Comparison of ENCODE assay signal across 18 cellular contexts in genomic region chr20:13140775-13141174, GRCh38.
"Had no signal": no experiment of that assay in that cellular context is flagged by ENCODE, and none has a peak within 500 bp of the region (broad histone marks: within the 10 kb centered on the region; RNA-seq: fewer than 3 reads in every experiment).

No MANE protein-coding gene starts in this region.

- H3K27ac ChIP-seq: HL-60, SJSA1, SK-N-MC had no signal

- H3K4me1 ChIP-seq: SJSA1 had no signal

- H3K36me3 ChIP-seq: MG63, SJSA1 had no signal

- H3K9me3 ChIP-seq: MG63, SJSA1 had no signal

- DNase-seq: Karpas-422, KBM-7, NCI-H1436, NCI-H187, NCI-H2029, NCI-H2081 treated with DMSO at 0.1 percent for 48 hours, NCI-H2171, NCI-H226, NCI-H446, NCI-H510A, NCI-H774, Right ventricle myocardium superior, RPMI8226, SIG-M5 had no signal

- H3K27me3 ChIP-seq: MG63, SJSA1 had no signal

- H3K4me3 ChIP-seq: MG63, SJSA1, SK-N-MC had no signal
